1 cellular context compared by ENCODE assay signal in the genomic region with DNA sequence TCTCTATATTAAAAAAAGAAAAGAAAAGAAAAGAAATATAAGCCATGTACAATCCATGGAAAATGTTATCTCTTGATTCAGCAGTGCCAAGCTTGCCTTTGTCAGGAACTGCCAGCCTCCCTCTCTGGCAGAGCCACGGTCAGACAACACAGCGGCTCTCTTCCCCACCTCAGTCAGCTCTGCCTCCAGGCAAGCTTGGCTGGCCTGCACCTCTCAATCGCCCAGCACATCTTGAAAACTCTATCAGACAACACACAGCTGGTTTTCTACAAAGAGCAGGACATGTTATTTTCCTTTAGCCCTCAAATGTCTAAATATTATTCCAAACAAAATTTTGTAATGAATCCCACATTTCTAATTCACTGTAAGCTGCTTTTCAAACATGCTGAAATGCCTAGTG.
A peak's percentile ranks its signal among the peaks of the same experiment; 100 is the strongest.
TF ChIP-seq lines count a peak whose summit lies in the region.

No MANE protein-coding gene starts in this region.

TF ChIP-seq in SK-N-SH treated with all-trans-retinoic acid at 6 μM for 48 hours, 23 proteins besides CTCF, POLR2A, EP300 and RAD21 (continued from another document):
- TF ChIP-seq BACH2 (CRISPR knock-in tag; IDR thresholded peaks at IDR 0.05; ENCODE audit: borderline replicate concordance) (no peak), TCF4 (CRISPR knock-in tag; IDR thresholded peaks at IDR 0.05; ENCODE audit: borderline replicate concordance) (peak; percentile 82), ESRRG (CRISPR knock-in tag; IDR thresholded peaks at IDR 0.05) (no peak)
- TF ChIP-seq, protein P1, sequence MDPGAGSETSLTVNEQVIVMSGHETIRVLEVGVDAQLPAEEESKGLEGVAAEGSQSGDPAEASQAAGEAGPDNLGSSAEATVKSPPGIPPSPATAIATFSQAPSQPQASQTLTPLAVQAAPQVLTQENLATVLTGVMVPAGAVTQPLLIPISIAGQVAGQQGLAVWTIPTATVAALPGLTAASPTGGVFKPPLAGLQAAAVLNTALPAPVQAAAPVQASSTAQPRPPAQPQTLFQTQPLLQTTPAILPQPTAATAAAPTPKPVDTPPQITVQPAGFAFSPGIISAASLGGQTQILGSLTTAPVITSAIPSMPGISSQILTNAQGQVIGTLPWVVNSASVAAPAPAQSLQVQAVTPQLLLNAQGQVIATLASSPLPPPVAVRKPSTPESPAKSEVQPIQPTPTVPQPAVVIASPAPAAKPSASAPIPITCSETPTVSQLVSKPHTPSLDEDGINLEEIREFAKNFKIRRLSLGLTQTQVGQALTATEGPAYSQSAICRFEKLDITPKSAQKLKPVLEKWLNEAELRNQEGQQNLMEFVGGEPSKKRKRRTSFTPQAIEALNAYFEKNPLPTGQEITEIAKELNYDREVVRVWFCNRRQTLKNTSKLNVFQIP (CRISPR knock-in tag; IDR thresholded peaks at IDR 0.05; ENCODE audit: borderline replicate concordance, low read depth), result no peak
